Comparison of ENCODE assay signal across 24 cellular contexts in the genomic region with DNA sequence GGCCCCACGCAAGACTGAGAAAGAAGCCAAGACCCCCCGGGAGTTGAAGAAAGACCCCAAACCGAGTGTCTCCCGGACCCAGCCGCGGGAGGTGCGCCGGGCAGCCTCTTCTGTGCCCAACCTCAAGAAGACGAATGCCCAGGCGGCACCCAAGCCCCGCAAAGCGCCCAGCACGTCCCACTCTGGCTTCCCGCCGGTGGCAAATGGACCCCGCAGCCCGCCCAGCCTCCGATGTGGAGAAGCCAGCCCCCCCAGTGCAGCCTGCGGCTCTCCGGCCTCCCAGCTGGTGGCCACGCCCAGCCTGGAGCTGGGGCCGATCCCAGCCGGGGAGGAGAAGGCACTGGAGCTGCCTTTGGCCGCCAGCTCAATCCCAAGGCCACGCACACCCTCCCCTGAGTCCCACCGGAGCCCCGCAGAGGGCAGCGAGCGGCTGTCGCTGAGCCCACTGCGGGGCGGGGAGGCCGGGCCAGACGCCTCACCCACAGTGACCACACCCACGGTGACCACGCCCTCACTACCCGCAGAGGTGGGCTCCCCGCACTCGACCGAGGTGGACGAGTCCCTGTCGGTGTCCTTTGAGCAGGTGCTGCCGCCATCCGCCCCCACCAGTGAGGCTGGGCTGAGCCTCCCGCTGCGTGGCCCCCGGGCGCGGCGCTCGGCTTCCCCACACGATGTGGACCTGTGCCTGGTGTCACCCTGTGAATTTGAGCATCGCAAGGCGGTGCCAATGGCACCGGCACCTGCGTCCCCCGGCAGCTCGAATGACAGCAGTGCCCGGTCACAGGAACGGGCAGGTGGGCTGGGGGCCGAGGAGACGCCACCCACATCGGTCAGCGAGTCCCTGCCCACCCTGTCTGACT. TPM values are rescaled to one million over a fixed set of nuclear protein-coding genes. Genes with fewer than 3 reads are reported as not detected.
"Had no signal": no experiment of that assay in that cellular context is flagged by ENCODE, and none has a peak within 500 bp of the region (broad histone marks: within the 10 kb centered on the region; RNA-seq: fewer than 3 reads in every experiment).

No MANE protein-coding gene starts in this region.

- H3K4me1 ChIP-seq: parathyroid adenoma had no signal

- H3K27me3 ChIP-seq: cardiac muscle cell, neutrophil, suprapubic skin, vagina had no signal

- DNase-seq: activated B cell treated with CpG ODN at 0.5 μM for 24 hours; activated CD4-positive, alpha-beta T cell treated with anti-CD3 and anti-CD28 coated beads for 36 hours; activated CD4-positive, alpha-beta T cell treated with anti-CD3 and anti-CD28 coated beads, Interleukin-2, amount 50 U/mL, for 48 hours; activated CD8-positive, alpha-beta memory T cell treated with anti-CD3 and anti-CD28 coated beads, Interleukin-2, amount 50 U/mL, for 48 hours; activated naive CD4-positive, alpha-beta T cell treated with Interleukin-2 at 50 U/mL for 16 hours; activated naive CD8-positive, alpha-beta T cell treated with anti-CD3 and anti-CD28 coated beads for 36 hours; activated T-cell treated with anti-CD3 and anti-CD28 coated beads, Interleukin-2, amount 50 U/mL, for 4 hours; effector CD8-positive, alpha-beta T cell; foreskin melanocyte; kidney glomerular epithelial cell; midbrain; stimulated activated CD4-positive, alpha-beta T cell treated with anti-CD3 and anti-CD28 coated beads, Interleukin-4, amount 100 ng/mL, for 24 hours; T1000; trophoblast cell had no signal

- H3K4me3 ChIP-seq: cardiac muscle cell, suprapubic skin, vagina had no signal

- H3K9me3 Mint-ChIP-seq: activated B cell treated with CpG ODN at 0.5 μM for 24 hours; activated naive CD8-positive, alpha-beta T cell treated with anti-CD3 and anti-CD28 coated beads for 36 hours; activated T-cell treated with anti-CD3 and anti-CD28 coated beads, Interleukin-2, amount 50 U/mL, for 4 hours; activated T-helper 2 cell treated with anti-CD3 and anti-CD28 coated beads, Interferon-gamma antibody, Interleukin-2, Interleukin-4, amounts not matched to agents 10 μg/mL and 5 μg/mL and 100 μg/mL, durations not matched to agents 14 hours and 24 hours and 36 hours; natural killer cell treated with Interleukin-12 subunit alpha and Interleukin-12 subunit beta and Interleukin-15 and Interleukin-18, amount 100 ng/mL, for 72 hours; stimulated activated naive CD8-positive, alpha-beta T cell treated with anti-CD3 and anti-CD28 coated beads, Interleukin-15, Interleukin-2, amounts not matched to agents 100 ng/mL and 50 ng/mL, for 24 hours; T-helper 1 cell treated with Interleukin-12 subunit alpha and Interleukin-12 subunit beta and Interleukin-4 antibody, amounts not matched to agents 30 μg/mL and 1 μg/mL, for 36 hours had no signal

- ATAC-seq: activated CD4-positive, alpha-beta T cell treated with anti-CD3 and anti-CD28 coated beads for 36 hours; activated T-cell treated with anti-CD3 and anti-CD28 coated beads, Interleukin-2, amount 50 U/mL, for 4 hours; esophagus mucosa had no signal

- H3K9me3 ChIP-seq: neutrophil, suprapubic skin, vagina had no signal

- H3K27me3 Mint-ChIP-seq: activated B cell treated with CpG ODN at 0.5 μM for 24 hours; activated CD4-positive, alpha-beta T cell treated with anti-CD3 and anti-CD28 coated beads for 36 hours; activated naive CD8-positive, alpha-beta T cell treated with anti-CD3 and anti-CD28 coated beads for 36 hours; natural killer cell treated with Interleukin-12 subunit alpha and Interleukin-12 subunit beta and Interleukin-15 and Interleukin-18, amount 100 ng/mL, for 72 hours; stimulated activated naive CD8-positive, alpha-beta T cell treated with anti-CD3 and anti-CD28 coated beads, Interleukin-15, Interleukin-2, amounts not matched to agents 100 ng/mL and 50 ng/mL, for 24 hours had no signal

- H3K27ac Mint-ChIP-seq: activated B cell treated with CpG ODN at 0.5 μM for 24 hours; activated CD4-positive, alpha-beta T cell treated with anti-CD3 and anti-CD28 coated beads for 36 hours; activated naive CD8-positive, alpha-beta T cell treated with anti-CD3 and anti-CD28 coated beads for 36 hours; activated T-helper 2 cell treated with anti-CD3 and anti-CD28 coated beads, Interferon-gamma antibody, Interleukin-2, Interleukin-4, amounts not matched to agents 10 μg/mL and 5 μg/mL and 100 μg/mL, durations not matched to agents 14 hours and 24 hours and 36 hours; natural killer cell treated with Interleukin-12 subunit alpha and Interleukin-12 subunit beta and Interleukin-15 and Interleukin-18, amount 100 ng/mL, for 72 hours; stimulated activated naive CD8-positive, alpha-beta T cell treated with anti-CD3 and anti-CD28 coated beads, Interleukin-15, Interleukin-2, amounts not matched to agents 100 ng/mL and 50 ng/mL, for 24 hours; T-helper 1 cell treated with Interleukin-12 subunit alpha and Interleukin-12 subunit beta and Interleukin-4 antibody, amounts not matched to agents 30 μg/mL and 1 μg/mL, for 36 hours had no signal

- H3K4me3 Mint-ChIP-seq: activated B cell treated with CpG ODN at 0.5 μM for 24 hours; activated CD4-positive, alpha-beta T cell treated with anti-CD3 and anti-CD28 coated beads for 36 hours; activated naive CD8-positive, alpha-beta T cell treated with anti-CD3 and anti-CD28 coated beads for 36 hours; activated T-cell treated with anti-CD3 and anti-CD28 coated beads, Interleukin-2, amount 50 U/mL, for 4 hours; natural killer cell treated with Interleukin-12 subunit alpha and Interleukin-12 subunit beta and Interleukin-15 and Interleukin-18, amount 100 ng/mL, for 72 hours; stimulated activated naive CD8-positive, alpha-beta T cell treated with anti-CD3 and anti-CD28 coated beads, Interleukin-15, Interleukin-2, amounts not matched to agents 100 ng/mL and 50 ng/mL, for 24 hours; T-helper 1 cell treated with Interleukin-12 subunit alpha and Interleukin-12 subunit beta and Interleukin-4 antibody, amounts not matched to agents 30 μg/mL and 1 μg/mL, for 36 hours had no signal

- H3K27ac ChIP-seq: cardiac muscle cell, neutrophil, parathyroid adenoma, suprapubic skin, vagina had no signal

RNA-seq across cellular contexts. Expression of gene UNC13A, which starts 39.0 kb away (rescaled TPM):
- total RNA-seq: natural killer cell treated with Interleukin-12 subunit alpha and Interleukin-12 subunit beta and Interleukin-15 and Interleukin-18, amount 100 ng/mL, for 72 hours had no signal
